In genomic region chr7:106658504-106659368, GRCh38 we compare ENCODE assay signal across 10 cellular contexts. TPM values are rescaled to one million over a fixed set of nuclear protein-coding genes. Genes with fewer than 3 reads are reported as not detected.
DNase-seq lines count a peak whose midpoint lies in the region; ATAC-seq, FAIRE-seq and TF ChIP-seq lines count a peak whose summit lies in the region.
"Had no signal": no experiment of that assay in that cellular context is flagged by ENCODE, and none has a peak within 500 bp of the region (broad histone marks: within the 10 kb centered on the region; RNA-seq: fewer than 3 reads in every experiment).

No MANE protein-coding gene starts in this region.

- H3K36me3 ChIP-seq in SJCRH30: no peaks in the 10 kb centered on the region

- peaks cover 7% of the 10 kb centered on the region; the same call in 1 of the 2 replicates for H3K4me1 ChIP-seq in SJCRH30

- TF ChIP-seq CTCF in GM12864 (IDR thresholded peaks at IDR 0.05; ENCODE audit: low read depth, low read length, missing control alignments) (no peak), retinal pigment epithelial cell (conservative IDR thresholded peaks at IDR 0.05; ENCODE audit: low read depth, low read length) (no peak)

- DNase-seq in GM12864 (ENCODE audit: low read depth) (no peak), SJCRH30 (no peak), epithelial cell of prostate (ENCODE audit: low read depth, low spot score) (no peak), retinal pigment epithelial cell (ENCODE audit: low read depth) (no peak), NCI-H82 treated with DMSO at 0.1 percent for 48 hours (lab: John Stamatoyannopoulos, UW; ENCODE audit: unreplicated experiment) (no peak), GM12892 (ENCODE audit: insufficient read length) (no peak)
- no peak for DNase-seq in stimulated activated CD4-positive, alpha-beta T cell treated with anti-CD3 and anti-CD28 coated beads, Interleukin-1b, Interleukin-23, amount 100 ng/mL, for 48 hours
- DNase-seq: activated effector memory CD4-positive, alpha-beta T cell treated with Interleukin-2 at 50 U/mL for 16 hours; NCI-H1092 treated with DMSO at 0.1 percent for 48 hours had no signal

- TF ChIP-seq POLR2A in GM12892 (IDR thresholded peaks at IDR 0.05; ENCODE audit: low read depth, low read length): no peak

- ATAC-seq in HG03342 (IDR thresholded peaks at IDR 0.05; ENCODE audit: unreplicated experiment): no peak

- FAIRE-seq in GM12892 (lab: Jason Lieb, UNC): no peak

- H3K27ac ChIP-seq in SJCRH30: no peak overlapping the region
- peak overlapping the region; percentile 80 for H3K27ac ChIP-seq in epithelial cell of prostate

- peak overlapping the region; percentile 98; the same call in 1 of the 2 replicates for H3K4me3 ChIP-seq in GM12864 (ENCODE audit: low read depth, low read length)
- peak overlapping the region; percentile 79 for H3K4me3 ChIP-seq in SJCRH30
- peak overlapping the region; percentile 80 for H3K4me3 ChIP-seq in retinal pigment epithelial cell (ENCODE audit: low read length)

- H3K9me3 ChIP-seq in SJCRH30 (replicated peaks): no peaks in the 10 kb centered on the region

- H3K27me3 ChIP-seq in SJCRH30: no peaks in the 10 kb centered on the region

RNA-seq across cellular contexts. Expression of gene CCDC71L, which starts 2.2 kb away (rescaled TPM):
- total RNA-seq in SJCRH30 (2014; rRNA removed; shearing (Covaris generic)): 7.1 and 7.9 TPM in 2 replicates
- 3.2 TPM for polyA plus RNA-seq in GM12892 (2012; ENCODE audit: missing spikeins)
